In the genomic region with DNA sequence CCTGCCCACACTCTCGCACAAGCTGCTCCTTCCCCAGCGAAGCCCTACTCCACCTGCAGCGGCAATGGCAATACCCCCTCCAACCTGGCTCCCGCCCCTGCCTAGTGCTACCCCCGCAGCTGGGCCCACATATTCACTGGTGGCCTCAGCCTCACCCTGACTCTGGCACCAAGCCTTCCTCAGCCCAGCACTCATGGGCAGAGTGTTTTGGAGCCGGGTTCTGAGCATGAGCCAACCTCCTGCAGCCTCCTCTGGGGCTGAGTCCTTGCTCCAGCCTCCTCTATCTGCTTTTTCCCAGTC, we compare ENCODE assay signal across 21 cellular contexts. TPM values are rescaled to one million over a fixed set of nuclear protein-coding genes. Genes with fewer than 3 reads are reported as not detected.
DNase-seq lines count a peak whose midpoint lies in the region; ATAC-seq, FAIRE-seq and TF ChIP-seq lines count a peak whose summit lies in the region.
"Had no signal": no experiment of that assay in that cellular context is flagged by ENCODE, and none has a peak within 500 bp of the region (broad histone marks: within the 10 kb centered on the region; RNA-seq: fewer than 3 reads in every experiment).

No MANE protein-coding gene starts in this region.

- H3K79me2 ChIP-seq in HepG2 (ENCODE audit: insufficient read depth, low read length) = no peaks in the 10 kb centered on the region

- TF ChIP-seq POLR2A in HepG2 (IDR thresholded peaks at IDR 0.05; ENCODE audit: insufficient read depth in 1 of 2, low read depth in 2 of 2, low read length in 2 of 2) (no peak), gastrocnemius medialis (IDR thresholded peaks at IDR 0.05) (no peak), vagina (IDR thresholded peaks at IDR 0.05) (no peak)

- TF ChIP-seq CTCF in liver (IDR thresholded peaks at IDR 0.05; ENCODE audit: low read depth, low read length, missing input control) = no peak
- TF ChIP-seq CTCF in HepG2 (CRISPR knock-in tag; IDR thresholded peaks at IDR 0.05) = no peak
- no peak for TF ChIP-seq CTCF in left ventricle myocardium inferior (IDR thresholded peaks at IDR 0.05; ENCODE audit: borderline replicate concordance)
- TF ChIP-seq CTCF in gastrocnemius medialis (IDR thresholded peaks at IDR 0.05 in 4 of 5, conservative IDR thresholded peaks at IDR 0.05 in 1 of 5) = no peak
- no peak for TF ChIP-seq CTCF in vagina (IDR thresholded peaks at IDR 0.05)

- intact Hi-C loops in HepG2 (cut with micrococcal nuclease; ENCODE audit: unreplicated experiment) = no loop called here
- intact Hi-C loops in left ventricle myocardium inferior (cut with micrococcal nuclease) = no loop called here
- intact Hi-C loops in gastrocnemius medialis (cut with DNase I; ENCODE audit: low total_unique reads) = no loop called here
- intact Hi-C loops in vagina (cut with DNase I) = no loop called here
- intact Hi-C loops in sciatic nerve (cut with DNase I) = no loop called here

- no peaks in the 10 kb centered on the region for H4K20me1 ChIP-seq in HepG2 (ENCODE audit: insufficient read depth, low read length)

- in situ Hi-C loops in HepG2 (cut with HindIII; ENCODE audit: extremely low pct_ligation_motif_present, low pct_unique_long_range_greater_than_20kb) = no loop called here
- in situ Hi-C loops in gastrocnemius medialis (cut with MboI; ENCODE audit: low sequenced_read_pairs in 4 of 4) = no loop called here

- no peak overlapping the region for H3K4me3 ChIP-seq in liver (ENCODE audit: low read depth in 1 of 3, low read length in 3 of 3)
- H3K4me3 ChIP-seq in HepG2 (replicated peaks in 1 of 3; ENCODE audit: insufficient read depth in 1 of 3, low read depth in 2 of 3, low read length in 3 of 3) = no peak overlapping the region
- no peak overlapping the region for H3K4me3 ChIP-seq in left ventricle myocardium inferior
- no peak overlapping the region for H3K4me3 ChIP-seq in gastrocnemius medialis
- H3K4me3 ChIP-seq in vagina = no peak overlapping the region
- H3K4me3 ChIP-seq: A549, neural progenitor cell had no signal

- H3K27ac ChIP-seq in liver (ENCODE audit: low read depth in 1 of 2, low read length in 2 of 2) (peak overlapping the region; percentile 60 to 79), HepG2 (ENCODE audit: extremely low read length, insufficient read depth, low read length) (no peak overlapping the region), left ventricle myocardium inferior (replicated peaks) (peak overlapping the region; percentile 85), gastrocnemius medialis (peak overlapping the region; percentile 54 to 81 (median 76)), vagina (peak overlapping the region; percentile 36)
- H3K27ac ChIP-seq: A549, neural progenitor cell had no signal

- WGBS in liver = 80% methylated on average over 6 of the region's 6 CpGs
- WGBS in HepG2 (ENCODE audit: low lambda C conversion rate) = 65% methylated on average over 5 of the region's 6 CpGs

- no peak overlapping the region for H2AFZ ChIP-seq in HepG2 (ENCODE audit: low read length)
- H2AFZ ChIP-seq: neural progenitor cell had no signal

- no TSS peak for BruUV-seq in HepG2 (replicated peaks; lab: Mats Ljungman, UMichigan)

- no peak for TF ChIP-seq RAD21 in liver (IDR thresholded peaks at IDR 0.05)
- no peak for TF ChIP-seq RAD21 in HepG2 (CRISPR knock-in tag; IDR thresholded peaks at IDR 0.05)

- CTCF ChIA-PET in HepG2 (lab: Yijun Ruan, JAX; ENCODE audit: low intra/inter-chr PET ratio, low total read pairs) = no interaction called here

- no peaks in the 10 kb centered on the region for H3K27me3 ChIP-seq in liver (ENCODE audit: control insufficient read depth in 4 of 4, insufficient read depth in 4 of 4, low read length in 3 of 4)
- H3K27me3 ChIP-seq in HepG2 (ENCODE audit: control insufficient read depth in 1 of 2, insufficient read depth in 2 of 2, low read length in 2 of 2) = peaks cover 7 to 58% of the 10 kb centered on the region in 2 experiments
- no peaks in the 10 kb centered on the region for H3K27me3 ChIP-seq in left ventricle myocardium inferior (ENCODE audit: low read depth)
- H3K27me3 ChIP-seq in gastrocnemius medialis = no peaks in the 10 kb centered on the region
- no peaks in the 10 kb centered on the region for H3K27me3 ChIP-seq in vagina

- no peaks in the 10 kb centered on the region for H3K36me3 ChIP-seq in liver (ENCODE audit: control insufficient read depth in 4 of 4, insufficient read depth in 3 of 4, low read depth in 1 of 4, low read length in 3 of 4)
- H3K36me3 ChIP-seq in HepG2 (replicated peaks in 1 of 2; ENCODE audit: control insufficient read depth in 1 of 2, insufficient read depth in 2 of 2, low read length in 2 of 2) = no peaks in the 10 kb centered on the region
- no peaks in the 10 kb centered on the region for H3K36me3 ChIP-seq in left ventricle myocardium inferior
- H3K36me3 ChIP-seq in gastrocnemius medialis = no peaks in the 10 kb centered on the region
- no peaks in the 10 kb centered on the region for H3K36me3 ChIP-seq in vagina
- H3K36me3 ChIP-seq: neural progenitor cell had no signal

- H3K4me2 ChIP-seq in HepG2 (ENCODE audit: low read depth, low read length) = no peak overlapping the region
- H3K4me2 ChIP-seq: A549, neural progenitor cell had no signal

- peaks cover 0 to 15% (median 8%) of the 10 kb centered on the region in 4 donors for H3K4me1 ChIP-seq in liver (ENCODE audit: control insufficient read depth in 4 of 4, insufficient read depth in 4 of 4, low read length in 3 of 4)
- peaks cover 26% of the 10 kb centered on the region for H3K4me1 ChIP-seq in HepG2 (ENCODE audit: insufficient read depth, low read length)
- H3K4me1 ChIP-seq in left ventricle myocardium inferior = peaks cover 76% of the 10 kb centered on the region
- peaks cover 47 to 54% of the 10 kb centered on the region in 2 donors for H3K4me1 ChIP-seq in gastrocnemius medialis
- peaks cover 30% of the 10 kb centered on the region for H3K4me1 ChIP-seq in vagina
- H3K4me1 ChIP-seq: A549, neural progenitor cell had no signal

- ATAC-seq in HepG2 = no peak
- ATAC-seq in gastrocnemius medialis = no peak
- ATAC-seq in sciatic nerve = no peak
- ATAC-seq: A549; stimulated activated memory B cell treated with anti-CD40 and anti-IgM and Interleukin-4, amounts not matched to agents 10 μg/mL and 1 μg/mL and 100 μg/mL, for 72 hours had no signal

- no peak for FAIRE-seq in HepG2 (lab: Jason Lieb, UNC)
- FAIRE-seq: A549 had no signal

- H3K9me3 ChIP-seq in liver (ENCODE audit: control insufficient read depth in 4 of 4, low read length in 3 of 4) = no peaks in the 10 kb centered on the region
- no peaks in the 10 kb centered on the region for H3K9me3 ChIP-seq in HepG2 (ENCODE audit: low read length)
- no peaks in the 10 kb centered on the region for H3K9me3 ChIP-seq in left ventricle myocardium inferior (replicated peaks)
- H3K9me3 ChIP-seq in gastrocnemius medialis = no peaks in the 10 kb centered on the region
- no peaks in the 10 kb centered on the region for H3K9me3 ChIP-seq in vagina
- H3K9me3 ChIP-seq: A549 had no signal

- DNase-seq in HepG2 (ENCODE audit: low spot score) = no peak
- DNase-seq in left ventricle myocardium inferior = no peak
- no peak for DNase-seq in gastrocnemius medialis
- DNase-seq in vagina (ENCODE audit: extremely low spot score in 2 of 2) = no peak
- DNase-seq in stimulated activated CD4-positive, alpha-beta T cell treated with anti-CD3 and anti-CD28 coated beads, Interleukin-2, amount 100 ng/mL, for 48 hours = no peak
- no peak for DNase-seq in sciatic nerve (ENCODE audit: low spot score)
- DNase-seq in CD1c-positive myeloid dendritic cell (ENCODE audit: extremely low spot score) = no peak
- DNase-seq: activated CD4-positive, alpha-beta T cell treated with anti-CD3 and anti-CD28 coated beads, Interleukin-2, amount 10 ng/mL, durations not matched to agents 24 days and 14 days; activated CD8-positive, alpha-beta memory T cell treated with anti-CD3 and anti-CD28 coated beads, Interleukin-2, amount 50 U/mL, for 4 hours; activated effector memory CD4-positive, alpha-beta T cell treated with anti-CD3 and anti-CD28 coated beads, Interleukin-2, amount 50 U/mL, for 16 hours; Calu3; foreskin fibroblast; HFFc6; NCI-H1092; NCI-H2029; NCI-H510A had no signal

- no peak for TF ChIP-seq EP300 in HepG2 (IDR thresholded peaks at IDR 0.05; ENCODE audit: low read depth in 2 of 2, low read length in 2 of 2)
- TF ChIP-seq EP300 in HepG2 (CRISPR knock-in tag; IDR thresholded peaks at IDR 0.05; ENCODE audit: borderline replicate concordance) = no peak

- POLR2A ChIA-PET in HepG2 (lab: Yijun Ruan, JAX) = no interaction called here

- H3K9ac ChIP-seq in liver (ENCODE audit: low read depth in 1 of 2, low read length in 2 of 2) (no peak overlapping the region), HepG2 (ENCODE audit: insufficient read depth, low read depth, low read length) (no peak overlapping the region)
- H3K9ac ChIP-seq: neural progenitor cell had no signal

TF ChIP-seq in liver, 16 proteins besides CTCF, POLR2A, EP300 and RAD21 (continues in another document):
- TF ChIP-seq NR2F2 (IDR thresholded peaks at IDR 0.05) = no peak

RNA-seq across cellular contexts. Expression of a gene that starts 47.6 kb away (rescaled TPM):
- total RNA-seq in liver = 10 to 100 TPM in 1 of 2 donors, 1 to 10 TPM in 1; 9.3 to 32.8 TPM
- polyA plus RNA-seq in liver = 10 to 100 TPM in 1 of 2 donors, 1 to 10 TPM in 1; 4.3 to 16.6 TPM
- total RNA-seq in HepG2 (2016; rRNA removed; fragmentation: Illumina TruSeq; extraction: Trizol) = not detected in 2 replicates
- total RNA-seq in HepG2 (2016; cell fraction: cytosol; rRNA removed; fragmentation: Illumina TruSeq; extraction: Trizol; ENCODE audit: low read depth) = not detected in 2 replicates
- 0.19 TPM in 1 of 2 replicates, not detected in the other for total RNA-seq in HepG2 (2016; cell fraction: insoluble cytoplasmic fraction; rRNA removed; fragmentation: Illumina TruSeq; extraction: Trizol)
- total RNA-seq in HepG2 (2016; cell fraction: membrane; rRNA removed; fragmentation: Illumina TruSeq; extraction: Trizol) = not detected in 2 replicates
- total RNA-seq in HepG2 (2016; cell fraction: nucleus; rRNA removed; fragmentation: Illumina TruSeq; extraction: Trizol) = 0.81 TPM in 1 of 2 replicates, not detected in the other
- 2.8 and 3.1 TPM in 2 replicates for polyA plus RNA-seq in HepG2 (2011; rRNA removed)
- 0.74 and 0.82 TPM in 2 replicates for polyA plus RNA-seq in HepG2 (2011; cell fraction: cytosol; rRNA removed)
- polyA plus RNA-seq in HepG2 (2011; cell fraction: nucleus; rRNA removed) = 12.4 and 12.9 TPM in 2 replicates
- polyA plus RNA-seq in HepG2 (2012) = 1.1 and 1.3 TPM in 2 replicates
- polyA plus RNA-seq in HepG2 (2016; cell fraction: cytosol; fragmentation: Illumina TruSeq; extraction: Trizol; ENCODE audit: low read depth) = not detected in 2 replicates
- not detected in 2 replicates for polyA plus RNA-seq in HepG2 (2016; cell fraction: insoluble cytoplasmic fraction; fragmentation: Illumina TruSeq; extraction: Trizol; ENCODE audit: low read depth)
- polyA plus RNA-seq in HepG2 (2016; cell fraction: membrane; fragmentation: Illumina TruSeq; extraction: Trizol; ENCODE audit: low read depth) = not detected in 2 replicates
- not detected in 2 replicates for polyA plus RNA-seq in HepG2 (2016; cell fraction: nucleus; fragmentation: Illumina TruSeq; extraction: Trizol; ENCODE audit: insufficient read depth, low read depth)
- 1.6 and 410 TPM in 2 replicates for polyA minus RNA-seq in HepG2 (2011; rRNA and poly(A)+ RNA removed; ENCODE audit: low replicate concordance)
- polyA minus RNA-seq in HepG2 (2011; cell fraction: cytosol; rRNA and poly(A)+ RNA removed) = 0.62 and 1.1 TPM in 2 replicates
- 2.2 and 3.6 TPM in 2 replicates for polyA minus RNA-seq in HepG2 (2011; cell fraction: nucleus; rRNA and poly(A)+ RNA removed)
- total RNA-seq in left ventricle myocardium inferior = 19.6 TPM
- 10 to 100 TPM; 13.4 to 26.6 (median 21.9) TPM for total RNA-seq in gastrocnemius medialis
- 57.0 TPM for total RNA-seq in vagina
- 74.4 TPM for total RNA-seq in sciatic nerve
- total RNA-seq: chondrocyte had no signal

Comparison
In these comparisons a context has a peak if more than half of its experiments do, and no peak if none do; other contexts are left out.
1. RNA of a gene that starts 47.6 kb away (total RNA-seq): 74.4 TPM in sciatic nerve (single experiment), 57.0 TPM in vagina (single experiment), 9.3 to 32.8 TPM in liver, 13.4 to 26.6 TPM in gastrocnemius medialis and 19.6 TPM in left ventricle myocardium inferior (single experiment); 0.19 to 0.81 TPM in HepG2; every median in the first group is over 4 times any median in the second.